Comparison of ENCODE assay signal across 15 cellular contexts in the genomic region with DNA sequence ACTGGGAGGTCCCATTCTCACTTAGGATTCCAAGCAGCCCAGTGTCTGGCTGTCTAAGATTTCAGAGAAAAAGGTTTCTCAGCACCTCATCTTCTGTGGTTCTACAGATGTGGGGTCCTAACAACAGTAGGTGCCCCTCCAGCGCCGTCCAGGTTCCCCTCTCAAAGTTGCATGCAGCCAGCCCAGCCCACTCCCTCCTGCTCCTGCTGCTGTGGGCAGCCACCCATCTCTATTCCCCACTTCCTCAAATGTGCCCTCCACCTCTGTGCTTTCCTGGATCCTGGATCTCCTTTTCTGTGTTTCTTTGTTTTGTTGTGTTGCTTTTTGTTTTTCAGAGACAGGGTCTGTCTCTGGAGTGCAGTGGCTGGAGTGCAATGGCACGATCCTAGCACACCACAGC. TPM values are rescaled to one million over a fixed set of nuclear protein-coding genes. Genes with fewer than 3 reads are reported as not detected.
DNase-seq lines count a peak whose midpoint lies in the region; FAIRE-seq and TF ChIP-seq lines count a peak whose summit lies in the region.
"Had no signal": no experiment of that assay in that cellular context is flagged by ENCODE, and none has a peak within 500 bp of the region (broad histone marks: within the 10 kb centered on the region; RNA-seq: fewer than 3 reads in every experiment).

No MANE protein-coding gene starts in this region.

- H3K27ac Mint-ChIP-seq in glutamatergic neuron (ENCODE audit: unreplicated experiment), result no peak overlapping the region
- H3K27ac Mint-ChIP-seq: CD8-positive, alpha-beta memory T cell had no signal

- peaks cover 16% of the 10 kb centered on the region for H3K4me1 Mint-ChIP-seq in glutamatergic neuron (ENCODE audit: low read depth, unreplicated experiment)

- H3K36me3 Mint-ChIP-seq in glutamatergic neuron (ENCODE audit: unreplicated experiment), result no peaks in the 10 kb centered on the region
- H3K36me3 Mint-ChIP-seq: CD8-positive, alpha-beta memory T cell had no signal

- FAIRE-seq in urothelium cell line (lab: Jason Lieb, UNC), result no peak
- FAIRE-seq: A549, H54, HepG2, HTR-8/SVneo had no signal

- peaks cover 0 to 16% (median 0%) of the 10 kb centered on the region in 11 experiments; a peak in 3 of 22 replicates for H4K20me1 ChIP-seq in BLaER1 treated with 17β-estradiol and CSF1 and Interleukin-3, amounts not matched to agents 10 nM and 100 nM

- no peak overlapping the region for H3K27ac ChIP-seq in BLaER1 treated with 17β-estradiol and CSF1 and Interleukin-3, amounts not matched to agents 10 nM and 100 nM
- H3K27ac ChIP-seq in KOPT-K1 (ENCODE audit: low read depth, low read length, poor library complexity, severe bottlenecking), result peak overlapping the region; percentile 4
- H3K27ac ChIP-seq: A549 had no signal

- peak overlapping the region; percentile 9 for H3K4me3 Mint-ChIP-seq in glutamatergic neuron (ENCODE audit: unreplicated experiment)
- H3K4me3 Mint-ChIP-seq: CD8-positive, alpha-beta memory T cell had no signal

- no peak for TF ChIP-seq CTCF in glutamatergic neuron (IDR thresholded peaks at IDR 0.05; ENCODE audit: partially characterized antibody, unreplicated experiment)

- DNase-seq in glutamatergic neuron, result no peak
- DNase-seq in urothelium cell line (ENCODE audit: low spot score), result peak; percentile 2
- DNase-seq in HuH-7.5 (ENCODE audit: low spot score), result no peak
- DNase-seq in stimulated activated CD4-positive, alpha-beta T cell treated with anti-CD3 and anti-CD28 coated beads, Interleukin-4, amount 100 ng/mL, for 24 hours, result no peak
- DNase-seq: BE2C; CD8-positive, alpha-beta memory T cell; DND-41; GDM1 had no signal

- no peaks in the 10 kb centered on the region for H3K36me3 ChIP-seq in BLaER1 treated with 17β-estradiol and CSF1 and Interleukin-3, amounts not matched to agents 10 nM and 100 nM
- H3K36me3 ChIP-seq in KOPT-K1 (ENCODE audit: insufficient read depth, low read length), result no peaks in the 10 kb centered on the region
- H3K36me3 ChIP-seq: BE2C had no signal

- H3K4me1 ChIP-seq in BLaER1 treated with 17β-estradiol and CSF1 and Interleukin-3, amounts not matched to agents 10 nM and 100 nM, result peaks cover 0 to 30% (median 24%) of the 10 kb centered on the region in 10 experiments; a peak in 16 of 20 replicates
- H3K4me1 ChIP-seq: A549 had no signal

- H3K9ac ChIP-seq in BLaER1 treated with 17β-estradiol and CSF1 and Interleukin-3, amounts not matched to agents 10 nM and 100 nM, result no peak overlapping the region

- H3K4me3 ChIP-seq in BLaER1 treated with 17β-estradiol and CSF1 and Interleukin-3, amounts not matched to agents 10 nM and 100 nM, result no peak overlapping the region
- H3K4me3 ChIP-seq: A549 had no signal

- peaks cover 8% of the 10 kb centered on the region for H3K9me3 Mint-ChIP-seq in glutamatergic neuron (ENCODE audit: unreplicated experiment)
- H3K9me3 Mint-ChIP-seq: CD8-positive, alpha-beta memory T cell had no signal

- H3K27me3 ChIP-seq in BLaER1 treated with 17β-estradiol and CSF1 and Interleukin-3, amounts not matched to agents 10 nM and 100 nM, result no peaks in the 10 kb centered on the region
- H3K27me3 ChIP-seq: BE2C had no signal

- H3K9me3 ChIP-seq in BLaER1 treated with 17β-estradiol and CSF1 and Interleukin-3, amounts not matched to agents 10 nM and 100 nM (replicated peaks in 1 of 11), result no peaks in the 10 kb centered on the region
- no peaks in the 10 kb centered on the region for H3K9me3 ChIP-seq in KOPT-K1 (ENCODE audit: insufficient read depth, low read length, poor library complexity, severe bottlenecking)
- H3K9me3 ChIP-seq: A549, BE2C, Caco-2 had no signal

- peaks cover 7% of the 10 kb centered on the region for H3K27me3 Mint-ChIP-seq in glutamatergic neuron (ENCODE audit: unreplicated experiment)

- H3K4me2 ChIP-seq in BLaER1 treated with 17β-estradiol and CSF1 and Interleukin-3, amounts not matched to agents 10 nM and 100 nM, result peak overlapping the region in 9 of 11 experiments; percentile 26 to 81 (median 65); a peak in 10 of 22 replicates
- H3K4me2 ChIP-seq: A549 had no signal

RNA-seq across cellular contexts. Expression of gene SLC18A3, which starts 13.3 kb away (rescaled TPM):
- 21.5 TPM for total RNA-seq in glutamatergic neuron (ENCODE audit: unreplicated experiment)
- total RNA-seq: Caco-2; CD8-positive, alpha-beta memory T cell; HepG2 had no signal

RNA-seq across cellular contexts. Expression of gene CHAT, which starts 17.0 kb away (rescaled TPM):
- 15.4 TPM for total RNA-seq in glutamatergic neuron (ENCODE audit: unreplicated experiment)
- total RNA-seq: CD8-positive, alpha-beta memory T cell; HepG2 had no signal

RNA-seq across cellular contexts. Expression of gene ERCC6, which starts 57.9 kb away (rescaled TPM):
- 27.5 TPM for total RNA-seq in glutamatergic neuron (ENCODE audit: unreplicated experiment)
